In genomic region chr6:26136321-26136720, GRCh38 we compare ENCODE assay signal across 21 cellular contexts.
"Had no signal": no experiment of that assay in that cellular context is flagged by ENCODE, and none has a peak within 500 bp of the region (broad histone marks: within the 10 kb centered on the region; RNA-seq: fewer than 3 reads in every experiment).

No MANE protein-coding gene starts in this region.

- FAIRE-seq: pancreas, small intestine had no signal

- H3K9ac ChIP-seq: neural progenitor cell had no signal

- ATAC-seq: left lobe of liver; mucosa of descending colon; natural killer cell treated with Interleukin-12 subunit alpha and Interleukin-12 subunit beta and Interleukin-15 and Interleukin-18, amount 100 ng/mL, for 72 hours; pancreas; right cardiac atrium; stimulated activated naive CD8-positive, alpha-beta T cell treated with anti-CD3 and anti-CD28 coated beads, Interleukin-15, Interleukin-2, amounts not matched to agents 100 U/mL and 50 U/mL, for 24 hours had no signal

- H3K9me3 Mint-ChIP-seq: natural killer cell treated with Interleukin-12 subunit alpha and Interleukin-12 subunit beta and Interleukin-15 and Interleukin-18, amount 100 ng/mL, for 72 hours; neural progenitor cell had no signal

- H3K4me3 ChIP-seq: coronary artery, hepatocyte, mucosa of descending colon, neural progenitor cell, pancreas, suprapubic skin, tibial artery, upper lobe of left lung, uterus had no signal

- H3K27me3 ChIP-seq: hepatocyte, neural progenitor cell, pancreas, suprapubic skin, tibial artery, upper lobe of left lung, uterus had no signal

- H3K27ac Mint-ChIP-seq: natural killer cell treated with Interleukin-12 subunit alpha and Interleukin-12 subunit beta and Interleukin-15 and Interleukin-18, amount 100 ng/mL, for 72 hours; neural progenitor cell had no signal

- H2AFZ ChIP-seq: hepatocyte, neural progenitor cell had no signal

- H3K36me3 ChIP-seq: neural progenitor cell, uterus had no signal

- H3K27ac ChIP-seq: coronary artery, hepatocyte, neural progenitor cell, pancreas, suprapubic skin, tibial artery, upper lobe of left lung, uterus had no signal

- H3K27me3 Mint-ChIP-seq: natural killer cell treated with Interleukin-12 subunit alpha and Interleukin-12 subunit beta and Interleukin-15 and Interleukin-18, amount 100 ng/mL, for 72 hours; progenitor cell of endocrine pancreas had no signal

- H3K4me3 Mint-ChIP-seq: natural killer cell treated with Interleukin-12 subunit alpha and Interleukin-12 subunit beta and Interleukin-15 and Interleukin-18, amount 100 ng/mL, for 72 hours; neural progenitor cell had no signal

- H3K4me2 ChIP-seq: hepatocyte, neural progenitor cell had no signal

- H3K4me1 ChIP-seq: pancreas, suprapubic skin, uterus had no signal

- H3K9me3 ChIP-seq: mucosa of descending colon, pancreas, suprapubic skin, tibial artery, upper lobe of left lung, uterus had no signal

- DNase-seq: effector CD8-positive, alpha-beta T cell; foreskin melanocyte; head of caudate nucleus; mammary epithelial cell; mucosa of descending colon; occipital lobe; pancreas; right cardiac atrium; small intestine; stimulated activated CD4-positive, alpha-beta T cell treated with anti-CD3 and anti-CD28 coated beads, Interleukin-12 subunit alpha, Interleukin-12 subunit beta, amount 100 ng/mL, for 4 hours; stimulated activated naive CD8-positive, alpha-beta T cell treated with anti-CD3 and anti-CD28 coated beads, Interleukin-15, Interleukin-2, amounts not matched to agents 100 U/mL and 50 U/mL, for 24 hours; tibial artery; upper lobe of left lung; uterus had no signal
